8 cellular contexts compared by ENCODE assay signal in the genomic region with DNA sequence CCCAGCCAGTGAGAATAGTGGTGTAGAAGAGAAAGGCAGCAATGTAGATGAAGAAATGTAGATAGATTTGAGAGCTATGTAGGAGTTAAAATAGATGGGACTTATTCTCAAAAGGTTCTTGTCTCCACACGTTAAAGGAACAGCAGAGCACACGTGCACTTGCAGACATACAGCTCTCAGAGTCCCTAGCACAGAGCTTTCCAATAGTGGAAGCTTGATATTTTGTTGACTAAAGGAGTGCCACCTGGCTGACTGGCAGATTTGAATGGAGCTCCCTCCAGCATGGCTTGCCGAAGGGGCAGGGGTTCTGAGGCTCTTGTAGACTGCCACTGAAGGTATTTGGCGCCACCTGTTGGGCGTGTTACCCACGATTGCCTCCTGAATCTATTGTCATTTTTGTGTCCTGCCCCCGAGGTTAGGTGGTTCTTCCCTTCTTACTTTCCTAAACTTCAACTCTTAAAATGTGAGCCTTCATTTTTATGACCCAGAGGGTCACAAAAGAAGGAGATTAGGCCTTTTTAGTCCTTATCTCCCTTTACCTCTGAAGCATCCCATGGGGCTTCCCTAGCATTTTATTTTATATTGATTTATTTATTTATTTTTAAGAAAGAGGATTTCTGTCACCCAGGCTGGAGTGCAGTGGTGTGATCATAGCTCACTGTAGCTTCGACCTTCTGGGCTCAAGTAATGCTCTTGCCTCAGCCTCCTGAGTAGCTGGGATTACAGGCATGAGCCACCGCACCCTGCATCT. TPM values are rescaled to one million over a fixed set of nuclear protein-coding genes. Genes with fewer than 3 reads are reported as not detected.
A peak's percentile ranks its signal among the peaks of the same experiment; 100 is the strongest.
DNase-seq lines count a peak whose midpoint lies in the region; ATAC-seq and TF ChIP-seq lines count a peak whose summit lies in the region.

No MANE protein-coding gene starts in this region.

- no peak overlapping the region for H4K8ac ChIP-seq in mesendoderm (ENCODE audit: low read depth, low read length)

- TF ChIP-seq CTCF in GM12864 (IDR thresholded peaks at IDR 0.05; ENCODE audit: low read depth, low read length, missing control alignments): peak; percentile 92
- peak; percentile 92 for TF ChIP-seq CTCF in activated CD8-positive, alpha-beta T cell treated with anti-CD3 and anti-CD28 coated beads for 36 hours (IDR thresholded peaks at IDR 0.05)

- no CpG with 5 or more reads among the region's 9 CpGs for WGBS in mesendoderm (ENCODE audit: extremely low coverage, insufficient coverage, low lambda C conversion rate)

- no peaks in the 10 kb centered on the region for H3K9me3 Mint-ChIP-seq in activated CD8-positive, alpha-beta T cell treated with anti-CD3 and anti-CD28 coated beads for 36 hours

- H2BK120ac ChIP-seq in mesendoderm (ENCODE audit: low read depth, low read length): no peak overlapping the region

- peaks cover 22% of the 10 kb centered on the region for H3K36me3 Mint-ChIP-seq in activated CD8-positive, alpha-beta T cell treated with anti-CD3 and anti-CD28 coated beads for 36 hours (ENCODE audit: low read depth)

- H3K27ac Mint-ChIP-seq in activated CD8-positive, alpha-beta T cell treated with anti-CD3 and anti-CD28 coated beads for 36 hours: peak overlapping the region; percentile 68

- H3K36me3 ChIP-seq in HUES48 (ENCODE audit: control insufficient read depth, insufficient read depth, low read length): peaks cover 21% of the 10 kb centered on the region
- peaks cover 11% of the 10 kb centered on the region for H3K36me3 ChIP-seq in mesendoderm (ENCODE audit: control insufficient read depth, insufficient read depth, low read length)

- no peak overlapping the region for H3K23ac ChIP-seq in mesendoderm (ENCODE audit: low read length)

- no peak overlapping the region for H3K9ac ChIP-seq in HUES48 (ENCODE audit: low read depth, low read length)
- H3K9ac ChIP-seq in mesendoderm (ENCODE audit: low read length): no peak overlapping the region

- no peak overlapping the region for H3K4me2 ChIP-seq in mesendoderm (ENCODE audit: low read length)

- H3K27ac ChIP-seq in HUES48 (ENCODE audit: low read depth, low read length) (peak overlapping the region; percentile 48), mesendoderm (ENCODE audit: low read depth, low read length) (no peak overlapping the region)

- peak; percentile 78 for DNase-seq in GM12864 (ENCODE audit: low read depth)
- peak; percentile 61 for DNase-seq in NK-92 (lab: John Stamatoyannopoulos, UW; ENCODE audit: unreplicated experiment)
- peak; percentile 98 for DNase-seq in activated CD8-positive, alpha-beta T cell treated with anti-CD3 and anti-CD28 coated beads for 36 hours
- DNase-seq in effector CD8-positive, alpha-beta T cell (lab: John Stamatoyannopoulos, UW): peak; percentile 86
- DNase-seq in mesendoderm: peak; percentile 91
- DNase-seq in stimulated activated CD8-positive, alpha-beta memory T cell treated with anti-CD3 and anti-CD28 coated beads, Interleukin-4, amount 100 ng/mL, for 1 hour (ENCODE audit: low read depth in 2 of 2, low spot score in 1 of 2): peak; percentile 77 to 89

- no peak overlapping the region for H4K5ac ChIP-seq in mesendoderm (ENCODE audit: low read length)

- H3K56ac ChIP-seq in mesendoderm (ENCODE audit: low read length): no peak overlapping the region

- H3K27me3 ChIP-seq in HUES48 (ENCODE audit: control insufficient read depth, insufficient read depth, low read length) (no peaks in the 10 kb centered on the region), mesendoderm (ENCODE audit: insufficient read depth, low read length, poor library complexity) (no peaks in the 10 kb centered on the region)

- no peaks in the 10 kb centered on the region for H3K9me3 ChIP-seq in HUES48 (ENCODE audit: control insufficient read depth, insufficient read depth, low read length)

- H3K4me3 Mint-ChIP-seq in activated CD8-positive, alpha-beta T cell treated with anti-CD3 and anti-CD28 coated beads for 36 hours: no peak overlapping the region

- CTCF ChIA-PET in activated CD8-positive, alpha-beta T cell treated with anti-CD3 and anti-CD28 coated beads for 36 hours (lab: Charles Lee): interaction anchor here (0.6 to 14.8 kb wide), 69 partner anchors 8 to 273 kb away, joined by 3 to 364 read pairs (median 7); a partner anchor contains a TSS

- H3K18ac ChIP-seq in mesendoderm (ENCODE audit: low read length): no peak overlapping the region

- H3K27me3 Mint-ChIP-seq in activated CD8-positive, alpha-beta T cell treated with anti-CD3 and anti-CD28 coated beads for 36 hours: no peaks in the 10 kb centered on the region

- intact Hi-C loops in activated CD8-positive, alpha-beta T cell treated with anti-CD3 and anti-CD28 coated beads for 36 hours (cut with micrococcal nuclease): loop anchor here (2.0 kb wide), 2 partner anchors 54 to 100 kb away; no protein-coding TSS in a partner anchor

- H3K4me1 ChIP-seq in HUES48 (ENCODE audit: control insufficient read depth, insufficient read depth, low read length) (peaks cover 7% of the 10 kb centered on the region), mesendoderm (ENCODE audit: control insufficient read depth, low read depth, low read length) (no peaks in the 10 kb centered on the region)

- H3K4me1 Mint-ChIP-seq in activated CD8-positive, alpha-beta T cell treated with anti-CD3 and anti-CD28 coated beads for 36 hours (ENCODE audit: low read depth): peaks cover 18% of the 10 kb centered on the region

- peaks cover 6% of the 10 kb centered on the region for H3K79me1 ChIP-seq in mesendoderm (ENCODE audit: low read length)

- POLR2A ChIA-PET in activated CD8-positive, alpha-beta T cell treated with anti-CD3 and anti-CD28 coated beads for 36 hours (lab: Charles Lee): interaction anchor here (0.7 to 25.7 kb wide), 11 partner anchors 17 to 149 kb away, joined by 3 to 852 read pairs (median 4); a partner anchor contains a TSS

- H3K4me3 ChIP-seq in GM12864 (ENCODE audit: low read depth, low read length): no peak overlapping the region
- H3K4me3 ChIP-seq in HUES48 (ENCODE audit: low read depth, low read length): no peak overlapping the region
- H3K4me3 ChIP-seq in mesendoderm (ENCODE audit: low read length): no peak overlapping the region

- ATAC-seq in activated CD8-positive, alpha-beta T cell treated with anti-CD3 and anti-CD28 coated beads for 36 hours: peak; percentile 84
- no peak for ATAC-seq in HG02678 (IDR thresholded peaks at IDR 0.05; ENCODE audit: unreplicated experiment)

- H3K4ac ChIP-seq in mesendoderm (ENCODE audit: low read depth, low read length): no peak overlapping the region

- no peak overlapping the region for H2BK5ac ChIP-seq in mesendoderm (ENCODE audit: low read length)

- no peak overlapping the region for H2BK15ac ChIP-seq in mesendoderm (replicated peaks; ENCODE audit: low read depth)

- H3K79me2 ChIP-seq in mesendoderm (ENCODE audit: control insufficient read depth, insufficient read depth, low read length): peaks cover 2% of the 10 kb centered on the region

- H2AK5ac ChIP-seq in mesendoderm (ENCODE audit: low read length): no peak overlapping the region

RNA-seq across cellular contexts. Expression of a gene that starts 16.4 kb away (rescaled TPM):
- 100 to 1,000 TPM; 219 to 235 TPM for total RNA-seq in activated CD8-positive, alpha-beta T cell treated with anti-CD3 and anti-CD28 coated beads for 36 hours
- polyA plus RNA-seq in mesendoderm (2013, experiment 1 of 2): 162 TPM
- 162 TPM for polyA plus RNA-seq in mesendoderm (2013, experiment 2 of 2)

RNA-seq across cellular contexts. Expression of a gene that starts 24.6 kb away (rescaled TPM):
- total RNA-seq in activated CD8-positive, alpha-beta T cell treated with anti-CD3 and anti-CD28 coated beads for 36 hours: 1 to 10 TPM; 6.4 to 8.1 TPM
- polyA plus RNA-seq in mesendoderm (2013, experiment 1 of 2): 10.2 TPM
- 9.5 TPM for polyA plus RNA-seq in mesendoderm (2013, experiment 2 of 2)

RNA-seq across cellular contexts. Expression of a gene that starts 31.9 kb away (rescaled TPM):
- total RNA-seq in activated CD8-positive, alpha-beta T cell treated with anti-CD3 and anti-CD28 coated beads for 36 hours: 10 to 100 TPM; 16.2 TPM
- polyA plus RNA-seq in mesendoderm (2013, experiment 1 of 2): 10.8 TPM
- polyA plus RNA-seq in mesendoderm (2013, experiment 2 of 2): 9.8 TPM

RNA-seq across cellular contexts. Expression of a gene that starts 44.0 kb away (rescaled TPM):
- 1 to 10 TPM; 3.5 to 3.6 TPM for total RNA-seq in activated CD8-positive, alpha-beta T cell treated with anti-CD3 and anti-CD28 coated beads for 36 hours
- polyA plus RNA-seq in mesendoderm (2013, experiment 1 of 2): 1.4 TPM
- polyA plus RNA-seq in mesendoderm (2013, experiment 2 of 2): 1.1 TPM
